8 cellular contexts compared by ENCODE assay signal in the genomic region with DNA sequence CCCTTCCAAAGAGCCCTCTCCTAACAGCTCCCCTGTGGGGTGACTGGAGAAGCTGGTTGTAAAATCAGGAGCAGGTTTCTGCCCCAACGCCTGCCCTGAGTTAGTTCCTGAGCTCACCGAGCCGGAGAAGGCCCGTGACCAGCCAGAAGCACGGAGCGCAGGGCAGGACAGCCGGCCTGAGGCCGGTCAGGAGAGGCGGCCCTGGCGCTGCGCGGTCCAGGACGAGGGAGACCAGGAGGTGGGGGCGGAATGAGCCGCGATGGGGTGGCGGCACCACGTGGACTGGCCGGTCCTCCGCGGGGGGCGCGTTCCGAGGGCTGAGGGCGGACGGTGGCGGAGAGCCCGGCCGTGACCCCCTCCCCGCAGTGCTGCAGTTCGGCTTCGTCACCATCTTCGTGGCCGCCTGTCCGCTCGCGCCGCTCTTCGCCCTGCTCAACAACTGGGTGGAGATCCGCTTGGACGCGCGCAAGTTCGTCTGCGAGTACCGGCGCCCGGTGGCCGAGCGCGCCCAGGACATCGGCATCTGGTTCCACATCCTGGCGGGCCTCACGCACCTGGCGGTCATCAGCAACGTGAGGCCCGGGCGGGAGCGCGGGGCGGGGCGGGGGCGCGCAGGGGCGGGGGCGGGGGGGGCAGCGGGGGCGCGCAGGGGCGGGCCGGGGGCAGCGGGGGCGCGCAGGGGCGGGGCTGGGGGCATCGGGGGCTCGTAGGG. TPM values are rescaled to one million over a fixed set of nuclear protein-coding genes. Genes with fewer than 3 reads are reported as not detected.
DNase-seq lines count a peak whose midpoint lies in the region; ATAC-seq and TF ChIP-seq lines count a peak whose summit lies in the region.

No MANE protein-coding gene starts in this region.

- H3K27ac ChIP-seq in psoas muscle = peak overlapping the region; percentile 73

- peaks cover 7% of the 10 kb centered on the region for H3K4me1 ChIP-seq in psoas muscle

- peak; percentile 24 for DNase-seq in SIG-M5 treated with dmso at 0.1 percent for 504 hours (lab: John Stamatoyannopoulos, UW; ENCODE audit: unreplicated experiment)
- no peak for DNase-seq in SIG-M5 (lab: John Stamatoyannopoulos, UW)
- DNase-seq in T-helper 1 cell = peak in 4 of 5 donors; percentile 23 to 43 (median 28)
- DNase-seq in T47D (ENCODE audit: low read depth in 1 of 2, low spot score in 1 of 2) = peak; percentile 75 to 80
- DNase-seq in hypothalamus (lab: John Stamatoyannopoulos, UW) = peak in 47 of 51 donors; percentile 23 to 82 (median 63)
- peak; percentile 74 to 88 for DNase-seq in psoas muscle
- DNase-seq in NCI-H128 (lab: John Stamatoyannopoulos, UW; ENCODE audit: unreplicated experiment) = no peak

- intact Hi-C loops in psoas muscle (cut with DNase I) = loop anchor here in 1 of 2 donors (5.0 kb wide), 1 partner anchor 115 kb away; the partner anchor contains the start of gene MTERF4

- peak overlapping the region; percentile 63 for H3K4me3 ChIP-seq in psoas muscle

- H3K36me3 ChIP-seq in psoas muscle (ENCODE audit: insufficient read depth in 1 of 2, low read depth in 1 of 2) = no peaks in the 10 kb centered on the region

- TF ChIP-seq CTCF in psoas muscle (IDR thresholded peaks at IDR 0.05) = no peak

- H3K9me3 ChIP-seq in psoas muscle = no peaks in the 10 kb centered on the region

- H3K27me3 ChIP-seq in psoas muscle (ENCODE audit: insufficient read depth in 3 of 3, low read length in 2 of 3) = no peaks in the 10 kb centered on the region

- ATAC-seq in HG03521 (IDR thresholded peaks at IDR 0.05; ENCODE audit: unreplicated experiment) (peak; percentile 53), psoas muscle (peak; percentile 76 to 86 (median 80))

- in situ Hi-C loops in T47D (cut with HindIII; ENCODE audit: low pct_unique_long_range_greater_than_20kb, low sequenced_read_pairs) = no loop called here

- WGBS in psoas muscle, 3 donors = 1 to 3% (median 1%) methylated on average over 32 to 65 of the region's 77 CpGs

RNA-seq across cellular contexts. Expression of gene ANO7, which starts 29.0 kb away (rescaled TPM):
- 1 to 10 TPM in 1 of 4 donors, under 1 TPM in 3; 0.36 to 1.8 (median 0.64) TPM for total RNA-seq in psoas muscle
- polyA plus RNA-seq in psoas muscle = under 1 TPM; 0.22 to 0.55 (median 0.34) TPM

Comparison
In these comparisons a context has a peak if more than half of its experiments do, and no peak if none do; other contexts are left out.
1. DNase-seq: peak in SIG-M5 treated with dmso at 0.1 percent for 504 hours (single experiment), T-helper 1 cell (4 of 5), T47D (2 of 2), hypothalamus (47 of 51) and psoas muscle (2 of 2); none in SIG-M5 (single experiment) and NCI-H128 (single experiment).